In genomic region chr17:29620779-29621500, GRCh38 we compare ENCODE assay signal across 2 cellular contexts.
TF ChIP-seq lines count a peak whose summit lies in the region.

No MANE protein-coding gene starts in this region.

TF ChIP-seq in HEK293, 187 proteins besides CTCF, POLR2A, EP300 and RAD21:
- TF ChIP-seq PRDM4 (tag by site-specific recombination; IDR thresholded peaks at IDR 0.05) (no peak), ZNF24 (tag by site-specific recombination; IDR thresholded peaks at IDR 0.05) (no peak), SP2 (tag by site-specific recombination; IDR thresholded peaks at IDR 0.05) (no peak), ZNF23 (tag by site-specific recombination; IDR thresholded peaks at IDR 0.05; ENCODE audit: borderline replicate concordance) (no peak), KLF1 (tag by site-specific recombination; IDR thresholded peaks at IDR 0.05) (peak; percentile 91), PRDM2 (tag by site-specific recombination; IDR thresholded peaks at IDR 0.05; ENCODE audit: borderline replicate concordance) (no peak), ZNF677 (tag by site-specific recombination; IDR thresholded peaks at IDR 0.05) (no peak)

TF ChIP-seq in H1, 55 proteins besides CTCF, POLR2A, EP300 and RAD21:
- TF ChIP-seq TCF12 (IDR thresholded peaks at IDR 0.05; ENCODE audit: low read depth, low read length) (no peak), SRF (IDR thresholded peaks at IDR 0.05; ENCODE audit: low read depth, low read length) (no peak)
